ENCODE assay signal across 9 cellular contexts in the genomic region with DNA sequence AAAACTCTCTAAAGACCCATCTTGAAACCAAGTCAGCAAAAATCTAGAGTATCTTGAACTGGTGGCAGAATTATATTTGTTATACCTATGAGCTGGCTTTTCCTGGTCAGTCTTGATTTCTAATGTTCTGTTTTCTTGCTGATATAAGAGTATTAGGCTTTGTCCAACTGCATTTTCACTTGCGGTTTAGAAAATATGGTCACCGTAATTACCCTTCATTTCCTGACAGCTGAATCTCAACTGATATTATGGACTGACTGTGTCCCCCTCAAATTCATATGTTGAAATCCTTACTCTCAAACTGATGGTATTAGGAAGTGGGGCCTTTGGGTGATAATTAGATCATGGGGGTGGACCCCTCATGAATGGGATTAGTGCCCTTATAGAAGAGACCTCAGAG.
A peak's percentile ranks its signal among the peaks of the same experiment; 100 is the strongest.
DNase-seq lines count a peak whose midpoint lies in the region; ATAC-seq lines count a peak whose summit lies in the region.
"Had no signal": no experiment of that assay in that cellular context is flagged by ENCODE, and none has a peak within 500 bp of the region (broad histone marks: within the 10 kb centered on the region; RNA-seq: fewer than 3 reads in every experiment).

No MANE protein-coding gene starts in this region.

- H3K4me1 Mint-ChIP-seq in naive thymus-derived CD4-positive, alpha-beta T cell = peaks cover 6 to 20% (median 12%) of the 10 kb centered on the region in 7 donors

- CTCF ChIA-PET in naive thymus-derived CD4-positive, alpha-beta T cell (lab: Charles Lee) = interaction anchor here (0.7 to 7.1 kb wide), 26 partner anchors 10 to 403 kb away, joined by 3 to 151 read pairs (median 6); a partner anchor contains a TSS

- H3K9ac ChIP-seq in BLaER1 treated with 17β-estradiol and CSF1 and Interleukin-3, amounts not matched to agents 10 nM and 100 nM = peak overlapping the region in 7 of 11 experiments; percentile 3 to 41 (median 25); a peak in 3 of 22 replicates

- H3K9me3 ChIP-seq in BLaER1 treated with 17β-estradiol and CSF1 and Interleukin-3, amounts not matched to agents 10 nM and 100 nM (replicated peaks in 1 of 11) = peaks cover 0 to 8% (median 0%) of the 10 kb centered on the region in 11 experiments; a peak in 5 of 22 replicates
- H3K9me3 ChIP-seq in naive thymus-derived CD4-positive, alpha-beta T cell (ENCODE audit: control insufficient read depth in 2 of 3, low read length in 3 of 3) = no peaks in the 10 kb centered on the region

- H3K27ac ChIP-seq in BLaER1 treated with 17β-estradiol and CSF1 and Interleukin-3, amounts not matched to agents 10 nM and 100 nM = peak overlapping the region in 7 of 11 experiments; percentile 3 to 55 (median 16); a peak in 7 of 22 replicates
- H3K27ac ChIP-seq in angular gyrus (ENCODE audit: low read depth, low read length) = peak overlapping the region; percentile 70
- H3K27ac ChIP-seq in naive thymus-derived CD4-positive, alpha-beta T cell (ENCODE audit: low read depth, low read length) = no peak overlapping the region

- H3K9me3 Mint-ChIP-seq in naive thymus-derived CD4-positive, alpha-beta T cell = peaks cover 0 to 6% (median 0%) of the 10 kb centered on the region in 11 donors

- no peaks in the 10 kb centered on the region for H4K20me1 ChIP-seq in BLaER1 treated with 17β-estradiol and CSF1 and Interleukin-3, amounts not matched to agents 10 nM and 100 nM

- no peaks in the 10 kb centered on the region for H3K27me3 ChIP-seq in BLaER1 treated with 17β-estradiol and CSF1 and Interleukin-3, amounts not matched to agents 10 nM and 100 nM
- no peaks in the 10 kb centered on the region for H3K27me3 ChIP-seq in naive thymus-derived CD4-positive, alpha-beta T cell (ENCODE audit: control insufficient read depth in 2 of 2, insufficient read depth in 2 of 2, low read length in 2 of 2)

- no peak for DNase-seq in naive thymus-derived CD4-positive, alpha-beta T cell
- no peak for DNase-seq in UCSD-AML1 (lab: John Stamatoyannopoulos, UW; ENCODE audit: unreplicated experiment)
- no peak for DNase-seq in central memory CD4-positive, alpha-beta T cell
- no peak for DNase-seq in dermis blood vessel endothelial cell
- DNase-seq: NCI-H187 treated with DMSO at 0.1 percent for 48 hours had no signal

- peak overlapping the region in 10 of 11 experiments; percentile 22 to 77 (median 53); a peak in 18 of 22 replicates for H3K4me2 ChIP-seq in BLaER1 treated with 17β-estradiol and CSF1 and Interleukin-3, amounts not matched to agents 10 nM and 100 nM

- intact Hi-C loops in naive thymus-derived CD4-positive, alpha-beta T cell (cut with micrococcal nuclease) = loop anchor here (1.0 to 10.0 kb wide), 9 partner anchors 31 to 1703 kb away; a partner anchor contains a TSS

- no peaks in the 10 kb centered on the region for H3K36me3 ChIP-seq in BLaER1 treated with 17β-estradiol and CSF1 and Interleukin-3, amounts not matched to agents 10 nM and 100 nM
- H3K36me3 ChIP-seq in naive thymus-derived CD4-positive, alpha-beta T cell (ENCODE audit: control insufficient read depth in 2 of 3, insufficient read depth in 3 of 3, low read length in 3 of 3) = no peaks in the 10 kb centered on the region

- H3K27me3 Mint-ChIP-seq in naive thymus-derived CD4-positive, alpha-beta T cell = no peaks in the 10 kb centered on the region

- POLR2A ChIA-PET in naive thymus-derived CD4-positive, alpha-beta T cell (lab: Charles Lee) = interaction anchor here (0.7 to 5.6 kb wide), 14 partner anchors 9 to 155 kb away, joined by 3 to 42 read pairs (median 4); a partner anchor contains a TSS

- H3K4me3 Mint-ChIP-seq in naive thymus-derived CD4-positive, alpha-beta T cell = peak overlapping the region in 4 of 10 donors; percentile 4 to 68 (median 44)

- no peak overlapping the region for H3K4me3 ChIP-seq in BLaER1 treated with 17β-estradiol and CSF1 and Interleukin-3, amounts not matched to agents 10 nM and 100 nM
- H3K4me3 ChIP-seq in naive thymus-derived CD4-positive, alpha-beta T cell (ENCODE audit: low read length) = no peak overlapping the region

- peak; percentile 7 for ATAC-seq in HG02943 (IDR thresholded peaks at IDR 0.05; ENCODE audit: low read depth, unreplicated experiment)
- ATAC-seq in naive thymus-derived CD4-positive, alpha-beta T cell = no peak
- no peak for ATAC-seq in HG03097 (IDR thresholded peaks at IDR 0.05; ENCODE audit: low FRiP score, unreplicated experiment)

- peak overlapping the region; percentile 49 to 92 (median 78) for H3K27ac Mint-ChIP-seq in naive thymus-derived CD4-positive, alpha-beta T cell

- H3K36me3 Mint-ChIP-seq in naive thymus-derived CD4-positive, alpha-beta T cell = peaks cover 0 to 5% (median 3%) of the 10 kb centered on the region in 5 donors

- peaks cover 7 to 15% (median 9%) of the 10 kb centered on the region in 10 experiments; a peak in 17 of 20 replicates for H3K4me1 ChIP-seq in BLaER1 treated with 17β-estradiol and CSF1 and Interleukin-3, amounts not matched to agents 10 nM and 100 nM
- peaks cover 5 to 10% of the 10 kb centered on the region in 2 donors for H3K4me1 ChIP-seq in naive thymus-derived CD4-positive, alpha-beta T cell (ENCODE audit: control insufficient read depth in 2 of 2, insufficient read depth in 2 of 2, low read length in 2 of 2)
